Comparison of ENCODE assay signal across 18 cellular contexts in genomic region chr16:24577167-24577566, GRCh38.
"Had no signal": no experiment of that assay in that cellular context is flagged by ENCODE, and none has a peak within 500 bp of the region (broad histone marks: within the 10 kb centered on the region; RNA-seq: fewer than 3 reads in every experiment).

No MANE protein-coding gene starts in this region.

- H3K27ac Mint-ChIP-seq: activated CD4-positive, alpha-beta memory T cell treated with anti-CD3 and anti-CD28 coated beads, Interleukin-2, amount 10 ng/mL, durations not matched to agents 7 days and 5 days; stimulated activated naive B cell treated with anti-CD40 and anti-IgM and Interleukin-4, amounts not matched to agents 10 μg/mL and 1 μg/mL and 100 μg/mL, for 72 hours; WTC11 had no signal

- H3K9me3 ChIP-seq: adrenal gland, left lung, neutrophil, tibial artery had no signal

- H3K27me3 ChIP-seq: adrenal gland, left lung, neutrophil, tibial artery had no signal

- ATAC-seq: activated T-cell treated with anti-CD3 and anti-CD28 coated beads, Interleukin-2, amount 50 U/mL, for 4 hours; left lung; naive thymus-derived CD8-positive, alpha-beta T cell; stimulated activated naive B cell treated with anti-CD40 and anti-IgM and Interleukin-4, amounts not matched to agents 10 μg/mL and 1 μg/mL and 100 μg/mL, for 72 hours; WTC11 had no signal

- H3K27ac ChIP-seq: adrenal gland, coronary artery, left lung, neutrophil, parathyroid adenoma, tibial artery had no signal

- H3K27me3 Mint-ChIP-seq: central memory CD8-positive, alpha-beta T cell; naive thymus-derived CD8-positive, alpha-beta T cell; stimulated activated naive B cell treated with anti-CD40 and anti-IgM and Interleukin-4, amounts not matched to agents 10 μg/mL and 1 μg/mL and 100 μg/mL, for 72 hours had no signal

- H3K4me3 Mint-ChIP-seq: activated CD4-positive, alpha-beta memory T cell treated with anti-CD3 and anti-CD28 coated beads, Interleukin-2, amount 10 ng/mL, durations not matched to agents 7 days and 5 days; activated T-cell treated with anti-CD3 and anti-CD28 coated beads, Interleukin-2, amount 50 U/mL, for 4 hours; central memory CD8-positive, alpha-beta T cell; naive thymus-derived CD8-positive, alpha-beta T cell; stimulated activated naive B cell treated with anti-CD40 and anti-IgM and Interleukin-4, amounts not matched to agents 10 μg/mL and 1 μg/mL and 100 μg/mL, for 72 hours; WTC11 had no signal

- H3K9me3 Mint-ChIP-seq: activated CD4-positive, alpha-beta memory T cell treated with anti-CD3 and anti-CD28 coated beads, Interleukin-2, amount 10 ng/mL, durations not matched to agents 7 days and 5 days had no signal

- H3K4me1 Mint-ChIP-seq: central memory CD8-positive, alpha-beta T cell; naive thymus-derived CD8-positive, alpha-beta T cell; stimulated activated naive B cell treated with anti-CD40 and anti-IgM and Interleukin-4, amounts not matched to agents 10 μg/mL and 1 μg/mL and 100 μg/mL, for 72 hours; WTC11 had no signal

- DNase-seq: activated CD4-positive, alpha-beta memory T cell treated with anti-CD3 and anti-CD28 coated beads, Interleukin-2, amount 10 ng/mL, durations not matched to agents 7 days and 5 days; activated CD4-positive, alpha-beta T cell treated with anti-CD3 and anti-CD28 coated beads for 4 hours; activated effector memory CD4-positive, alpha-beta T cell treated with Interleukin-2 at 50 U/mL for 16 hours; activated naive CD4-positive, alpha-beta T cell treated with anti-CD3 and anti-CD28 coated beads, Interleukin-2, amount 50 U/mL, for 16 hours; activated T-cell treated with anti-CD3 and anti-CD28 coated beads, Interleukin-2, amount 50 U/mL, for 4 hours; adrenal gland; effector CD8-positive, alpha-beta T cell; left lung; naive thymus-derived CD8-positive, alpha-beta T cell; stimulated activated CD4-positive, alpha-beta T cell treated with anti-CD3 and anti-CD28 coated beads, Interleukin-4, amount 100 ng/mL, for 1 hour; stimulated activated naive B cell treated with anti-CD40 and anti-IgM and Interleukin-4, amounts not matched to agents 10 μg/mL and 1 μg/mL and 100 μg/mL, for 72 hours; T-helper 1 cell; tibial artery had no signal

- H3K4me3 ChIP-seq: adrenal gland, coronary artery, left lung, tibial artery had no signal

- H3K36me3 ChIP-seq: neutrophil had no signal

- H3K4me1 ChIP-seq: left lung, parathyroid adenoma, tibial artery had no signal
